ENCODE assay signal across 8 cellular contexts in genomic region chr12:74537126-74537706, GRCh38. TPM values are rescaled to one million over a fixed set of nuclear protein-coding genes. Genes with fewer than 3 reads are reported as not detected.
DNase-seq lines count a peak whose midpoint lies in the region; ATAC-seq, FAIRE-seq and TF ChIP-seq lines count a peak whose summit lies in the region.

No MANE protein-coding gene starts in this region.

- CTCF ChIA-PET in Panc1 (lab: Charles Lee): no interaction called here

- in situ Hi-C loops in Panc1 (cut with HindIII; ENCODE audit: low pct_unique_long_range_greater_than_20kb, low sequenced_read_pairs): no loop called here

- POLR2A ChIA-PET in Panc1 (lab: Charles Lee): no interaction called here

- H3K36me3 ChIP-seq in KOPT-K1 (ENCODE audit: insufficient read depth, low read length) (peaks cover 34% of the 10 kb centered on the region), Panc1 (ENCODE audit: control insufficient read depth, insufficient read depth, low read length) (peaks cover 5% of the 10 kb centered on the region), stomach (peaks cover 0 to 20% (median 12%) of the 10 kb centered on the region in 4 donors)

- intact Hi-C loops in Panc1 (cut with micrococcal nuclease; ENCODE audit: unreplicated experiment) (loop anchor here (5.0 kb wide), 1 partner anchor 120 kb away; no protein-coding TSS in a partner anchor), stomach (cut with DNase I; ENCODE audit: low total_unique reads) (no loop called here)

- TF ChIP-seq CTCF in Panc1 (IDR thresholded peaks at IDR 0.05) (peak; percentile 75; the same call in 1 of the 2 replicates), stomach (IDR thresholded peaks at IDR 0.05) (peak in 5 of 7 experiments; percentile 56 to 72 (median 64))

- WGBS in stomach, 5 donors: 0 to 1% (median 0%) methylated on average over 8 of the region's 8 CpGs

- no peaks in the 10 kb centered on the region for H3K9me3 ChIP-seq in KOPT-K1 (ENCODE audit: insufficient read depth, low read length, poor library complexity, severe bottlenecking)
- no peaks in the 10 kb centered on the region for H3K9me3 ChIP-seq in Panc1 (ENCODE audit: control insufficient read depth, insufficient read depth, low read depth, low read length)
- H3K9me3 ChIP-seq in stomach: no peaks in the 10 kb centered on the region

- no peak for DNase-seq in activated CD4-positive, CD25-positive, alpha-beta regulatory T cell (lab: John Stamatoyannopoulos, UW)
- peak; percentile 35 for DNase-seq in H54 (ENCODE audit: insufficient read length, low spot score)
- peak; percentile 64 for DNase-seq in Panc1 (ENCODE audit: low read depth, low spot score)
- peak; percentile 64 for DNase-seq in cerebellum (ENCODE audit: low spot score)
- DNase-seq in kidney tubule cell (ENCODE audit: low spot score): peak; percentile 72
- DNase-seq in stomach: no peak

- TF ChIP-seq POLR2A in H54 (IDR thresholded peaks at IDR 0.05; ENCODE audit: low read depth, low read length) (no peak), stomach (IDR thresholded peaks at IDR 0.05) (no peak)

- peak overlapping the region; percentile 82 to 99 for H3K4me3 ChIP-seq in Panc1 (ENCODE audit: low read depth in 2 of 2, low read length in 2 of 2)
- peak overlapping the region; percentile 62 to 75 (median 70) for H3K4me3 ChIP-seq in stomach

- peak; percentile 46 to 47 for ATAC-seq in activated CD4-positive, CD25-positive, alpha-beta regulatory T cell treated with anti-CD3 and anti-CD28 coated beads, Interleukin-2, amount 50 U/mL, for 24 hours
- ATAC-seq in Panc1: peak; percentile 72

- BruUV-seq in Panc1 (replicated peaks; lab: Mats Ljungman, UMichigan): no TSS peak

- H3K4me1 ChIP-seq in Panc1 (ENCODE audit: control insufficient read depth, insufficient read depth, low read length) (peaks cover 21% of the 10 kb centered on the region), stomach (peaks cover 31 to 45% (median 41%) of the 10 kb centered on the region in 4 donors)

- no peak for TF ChIP-seq EP300 in stomach (IDR thresholded peaks at IDR 0.05)

- H3K27ac ChIP-seq in KOPT-K1 (ENCODE audit: low read depth, low read length, poor library complexity, severe bottlenecking) (peak overlapping the region; percentile 96), Panc1 (ENCODE audit: low read length) (peak overlapping the region; percentile 86), stomach (peak overlapping the region; percentile 92 to 97 (median 95))

- FAIRE-seq in H54 (lab: Jason Lieb, UNC): peak; percentile 78

- H3K27me3 ChIP-seq in Panc1 (ENCODE audit: control insufficient read depth, insufficient read depth, low read length): no peaks in the 10 kb centered on the region; the same call in 1 of the 2 replicates
- no peaks in the 10 kb centered on the region for H3K27me3 ChIP-seq in stomach

RNA-seq across cellular contexts. Expression of gene ATXN7L3B, which starts 0.4 kb away (rescaled TPM):
- total RNA-seq in Panc1 (2021; ENCODE audit: unreplicated experiment) (18.0 TPM), cerebellum (66.4 TPM), stomach (10 to 100 TPM; 14.2 to 59.8 (median 25.7) TPM)
- 10.1 TPM for polyA plus RNA-seq in Panc1 (2012; ENCODE audit: insufficient read length)
- polyA plus RNA-seq in stomach: 10 to 100 TPM; 16.3 to 31.3 (median 27.3) TPM

Comparison
In these comparisons a context has a peak if more than half of its experiments do, and no peak if none do; other contexts are left out.
1. DNase-seq: peak in H54 (single experiment), Panc1 (single experiment), cerebellum (single experiment) and kidney tubule cell (single experiment); none in activated CD4-positive, CD25-positive, alpha-beta regulatory T cell (0 of 4) and stomach (single experiment).
2. Peak in every context shown above with its lines, with median percentiles within 50 percentile points of each other: H3K27ac ChIP-seq.